12 cellular contexts compared by ENCODE assay signal in genomic region chr20:63859166-63859699, GRCh38. TPM values are rescaled to one million over a fixed set of nuclear protein-coding genes. Genes with fewer than 3 reads are reported as not detected.
DNase-seq lines count a peak whose midpoint lies in the region; ATAC-seq and TF ChIP-seq lines count a peak whose summit lies in the region.
"Had no signal": no experiment of that assay in that cellular context is flagged by ENCODE, and none has a peak within 500 bp of the region (broad histone marks: within the 10 kb centered on the region; RNA-seq: fewer than 3 reads in every experiment).

No MANE protein-coding gene starts in this region.

- no peak overlapping the region for H3K27ac Mint-ChIP-seq in activated T-cell treated with anti-CD3 and anti-CD28 coated beads, Interleukin-2, amount 50 U/mL, for 72 hours
- H3K27ac Mint-ChIP-seq in activated naive CD8-positive, alpha-beta T cell treated with anti-CD3 and anti-CD28 coated beads for 36 hours = peak overlapping the region; percentile 80
- H3K27ac Mint-ChIP-seq in stimulated activated naive CD8-positive, alpha-beta T cell treated with anti-CD3 and anti-CD28 coated beads, Interleukin-15, amount 100 ng/mL, for 72 hours = peak overlapping the region; percentile 57 to 95

- H3K27me3 ChIP-seq in lower lobe of right lung (ENCODE audit: low read depth) = peaks cover 5% of the 10 kb centered on the region

- H3K4me3 Mint-ChIP-seq in activated T-cell treated with anti-CD3 and anti-CD28 coated beads, Interleukin-2, amount 50 U/mL, for 4 hours = peak overlapping the region; percentile 51
- H3K4me3 Mint-ChIP-seq in activated T-cell treated with anti-CD3 and anti-CD28 coated beads, Interleukin-2, amount 50 U/mL, for 72 hours = peak overlapping the region in 1 of 2 donors; percentile 62
- H3K4me3 Mint-ChIP-seq in activated naive CD8-positive, alpha-beta T cell treated with anti-CD3 and anti-CD28 coated beads for 36 hours = peak overlapping the region; percentile 32
- H3K4me3 Mint-ChIP-seq in stimulated activated naive CD8-positive, alpha-beta T cell treated with anti-CD3 and anti-CD28 coated beads, Interleukin-15, amount 100 ng/mL, for 72 hours = peak overlapping the region; percentile 58 to 76

- no peak for ATAC-seq in activated T-cell treated with anti-CD3 and anti-CD28 coated beads, Interleukin-2, amount 50 U/mL, for 4 hours
- ATAC-seq in activated T-cell treated with anti-CD3 and anti-CD28 coated beads, Interleukin-2, amount 50 U/mL, for 72 hours (replicated peaks in 1 of 2) = no peak
- ATAC-seq in lower lobe of right lung = no peak
- no peak for ATAC-seq in stimulated activated naive CD8-positive, alpha-beta T cell treated with anti-CD3 and anti-CD28 coated beads, Interleukin-15, amount 100 ng/mL, for 72 hours

- no peak for DNase-seq in activated T-cell treated with anti-CD3 and anti-CD28 coated beads, Interleukin-2, amount 50 U/mL, for 4 hours
- DNase-seq in activated T-cell treated with anti-CD3 and anti-CD28 coated beads, Interleukin-2, amount 50 U/mL, for 72 hours = no peak
- no peak for DNase-seq in activated naive CD8-positive, alpha-beta T cell treated with anti-CD3 and anti-CD28 coated beads for 36 hours
- no peak for DNase-seq in lower lobe of right lung
- DNase-seq in stimulated activated naive CD8-positive, alpha-beta T cell treated with anti-CD3 and anti-CD28 coated beads, Interleukin-15, amount 100 ng/mL, for 72 hours = no peak
- no peak for DNase-seq in coronary artery (ENCODE audit: low spot score)
- DNase-seq in NCI-H1092 treated with DMSO at 0.1 percent for 48 hours (lab: John Stamatoyannopoulos, UW) = no peak
- no peak for DNase-seq in SKM-1 treated with dmso at 0.1 percent for 144 hours (lab: John Stamatoyannopoulos, UW; ENCODE audit: unreplicated experiment)
- DNase-seq: body of pancreas, T-helper 2 cell had no signal

- peak overlapping the region; percentile 74 for H3K27ac ChIP-seq in lower lobe of right lung
- H3K27ac ChIP-seq in coronary artery = peak overlapping the region in 1 of 2 donors; percentile 22

- TF ChIP-seq CTCF in lower lobe of right lung (IDR thresholded peaks at IDR 0.05) (no peak), coronary artery (IDR thresholded peaks at IDR 0.05) (no peak)

- no peaks in the 10 kb centered on the region for H3K27me3 Mint-ChIP-seq in activated T-cell treated with anti-CD3 and anti-CD28 coated beads, Interleukin-2, amount 50 U/mL, for 4 hours (ENCODE audit: low read depth)
- H3K27me3 Mint-ChIP-seq in activated T-cell treated with anti-CD3 and anti-CD28 coated beads, Interleukin-2, amount 50 U/mL, for 72 hours (ENCODE audit: low read depth) = no peaks in the 10 kb centered on the region
- no peaks in the 10 kb centered on the region for H3K27me3 Mint-ChIP-seq in activated naive CD8-positive, alpha-beta T cell treated with anti-CD3 and anti-CD28 coated beads for 36 hours
- H3K27me3 Mint-ChIP-seq in stimulated activated naive CD8-positive, alpha-beta T cell treated with anti-CD3 and anti-CD28 coated beads, Interleukin-15, amount 100 ng/mL, for 72 hours = no peaks in the 10 kb centered on the region

- H3K4me1 ChIP-seq in lower lobe of right lung = peaks cover 64% of the 10 kb centered on the region

- intact Hi-C loops in lower lobe of right lung (cut with DNase I) = no loop called here

- H3K4me3 ChIP-seq in lower lobe of right lung (no peak overlapping the region), coronary artery (no peak overlapping the region)
- H3K4me3 ChIP-seq: body of pancreas had no signal

- H3K4me1 Mint-ChIP-seq in activated T-cell treated with anti-CD3 and anti-CD28 coated beads, Interleukin-2, amount 50 U/mL, for 4 hours (ENCODE audit: low read depth) = peaks cover 35% of the 10 kb centered on the region
- H3K4me1 Mint-ChIP-seq in activated T-cell treated with anti-CD3 and anti-CD28 coated beads, Interleukin-2, amount 50 U/mL, for 72 hours (ENCODE audit: low read depth) = peaks cover 38% of the 10 kb centered on the region
- H3K4me1 Mint-ChIP-seq in activated naive CD8-positive, alpha-beta T cell treated with anti-CD3 and anti-CD28 coated beads for 36 hours = peaks cover 26% of the 10 kb centered on the region
- peaks cover 60% of the 10 kb centered on the region for H3K4me1 Mint-ChIP-seq in stimulated activated naive CD8-positive, alpha-beta T cell treated with anti-CD3 and anti-CD28 coated beads, Interleukin-15, amount 100 ng/mL, for 72 hours

- H3K9me3 Mint-ChIP-seq in activated T-cell treated with anti-CD3 and anti-CD28 coated beads, Interleukin-2, amount 50 U/mL, for 4 hours = no peaks in the 10 kb centered on the region
- H3K9me3 Mint-ChIP-seq in activated T-cell treated with anti-CD3 and anti-CD28 coated beads, Interleukin-2, amount 50 U/mL, for 72 hours = no peaks in the 10 kb centered on the region
- no peaks in the 10 kb centered on the region for H3K9me3 Mint-ChIP-seq in activated naive CD8-positive, alpha-beta T cell treated with anti-CD3 and anti-CD28 coated beads for 36 hours
- no peaks in the 10 kb centered on the region for H3K9me3 Mint-ChIP-seq in stimulated activated naive CD8-positive, alpha-beta T cell treated with anti-CD3 and anti-CD28 coated beads, Interleukin-15, amount 100 ng/mL, for 72 hours

- no peaks in the 10 kb centered on the region for H3K9me3 ChIP-seq in lower lobe of right lung
- H3K9me3 ChIP-seq: body of pancreas had no signal

- H3K36me3 ChIP-seq in lower lobe of right lung = peaks cover 15% of the 10 kb centered on the region

- peaks cover 10% of the 10 kb centered on the region for H3K36me3 Mint-ChIP-seq in activated T-cell treated with anti-CD3 and anti-CD28 coated beads, Interleukin-2, amount 50 U/mL, for 4 hours (ENCODE audit: insufficient read depth)
- H3K36me3 Mint-ChIP-seq in activated T-cell treated with anti-CD3 and anti-CD28 coated beads, Interleukin-2, amount 50 U/mL, for 72 hours (ENCODE audit: insufficient read depth in 2 of 2) = peaks cover 2 to 5% of the 10 kb centered on the region in 2 donors
- H3K36me3 Mint-ChIP-seq in activated naive CD8-positive, alpha-beta T cell treated with anti-CD3 and anti-CD28 coated beads for 36 hours = peaks cover 7% of the 10 kb centered on the region

RNA-seq across cellular contexts. Expression of gene ABHD16B, which starts 2.1 kb away (rescaled TPM):
- not detected for total RNA-seq in activated T-cell treated with anti-CD3 and anti-CD28 coated beads, Interleukin-2, amount 50 U/mL, for 4 hours
- total RNA-seq in activated T-cell treated with anti-CD3 and anti-CD28 coated beads, Interleukin-2, amount 50 U/mL, for 72 hours = under 1 TPM in 1 of 2 donors, not detected in 1; 0.22 TPM
- not detected for total RNA-seq in activated naive CD8-positive, alpha-beta T cell treated with anti-CD3 and anti-CD28 coated beads for 36 hours
- total RNA-seq in lower lobe of right lung = not detected
- total RNA-seq: A172, body of pancreas, lung microvascular endothelial cell had no signal

RNA-seq across cellular contexts. Expression of gene TPD52L2, which starts 5.8 kb away (rescaled TPM):
- total RNA-seq in activated T-cell treated with anti-CD3 and anti-CD28 coated beads, Interleukin-2, amount 50 U/mL, for 4 hours = 10 to 100 TPM; 87.4 to 95.0 (median 89.3) TPM
- 10 to 100 TPM; 71.5 to 76.8 TPM for total RNA-seq in activated T-cell treated with anti-CD3 and anti-CD28 coated beads, Interleukin-2, amount 50 U/mL, for 72 hours
- total RNA-seq in activated naive CD8-positive, alpha-beta T cell treated with anti-CD3 and anti-CD28 coated beads for 36 hours = 10 to 100 TPM; 58.6 to 58.9 TPM
- total RNA-seq in lower lobe of right lung = 76.9 TPM

RNA-seq across cellular contexts. Expression of gene ZBTB46, which starts 28.2 kb away (rescaled TPM):
- total RNA-seq in activated T-cell treated with anti-CD3 and anti-CD28 coated beads, Interleukin-2, amount 50 U/mL, for 4 hours = 1 to 10 TPM in 2 of 3 donors, under 1 TPM in 1; 0.89 to 3.8 (median 2.2) TPM
- 1 to 10 TPM; 2.7 to 8.2 TPM for total RNA-seq in activated T-cell treated with anti-CD3 and anti-CD28 coated beads, Interleukin-2, amount 50 U/mL, for 72 hours
- total RNA-seq in activated naive CD8-positive, alpha-beta T cell treated with anti-CD3 and anti-CD28 coated beads for 36 hours = under 1 TPM in 1 of 2 experiments, not detected in 1; 0.04 TPM
- 9.9 TPM for total RNA-seq in lower lobe of right lung

RNA-seq across cellular contexts. Expression of gene DNAJC5, which starts 35.7 kb away (rescaled TPM):
- 10 to 100 TPM; 37.2 to 38.5 (median 37.8) TPM for total RNA-seq in activated T-cell treated with anti-CD3 and anti-CD28 coated beads, Interleukin-2, amount 50 U/mL, for 4 hours
- 10 to 100 TPM; 37.6 to 40.5 TPM for total RNA-seq in activated T-cell treated with anti-CD3 and anti-CD28 coated beads, Interleukin-2, amount 50 U/mL, for 72 hours
- 10 to 100 TPM; 32.1 to 32.9 TPM for total RNA-seq in activated naive CD8-positive, alpha-beta T cell treated with anti-CD3 and anti-CD28 coated beads for 36 hours
- 54.5 TPM for total RNA-seq in lower lobe of right lung
